In the genomic region with DNA sequence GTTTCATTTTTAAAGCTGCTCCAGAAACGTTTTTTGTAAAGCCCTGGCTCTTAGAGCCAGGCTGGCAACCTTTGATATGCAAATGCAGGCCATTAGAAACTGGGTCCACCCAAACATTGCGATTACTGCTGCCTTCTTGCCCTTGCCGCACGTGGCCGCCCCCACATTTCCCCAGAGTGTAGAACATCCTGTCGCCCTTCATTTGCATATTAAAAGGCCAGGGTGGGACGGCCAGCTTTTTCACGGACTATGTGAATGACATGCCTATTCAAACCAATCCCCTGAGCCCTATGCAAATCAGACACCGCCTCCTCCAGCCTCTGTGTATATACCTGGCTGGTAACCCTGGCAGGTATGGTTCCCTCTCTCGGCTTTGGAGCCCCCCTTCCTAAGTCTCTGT, we compare ENCODE assay signal across 12 cellular contexts.
DNase-seq lines count a peak whose midpoint lies in the region; ATAC-seq and TF ChIP-seq lines count a peak whose summit lies in the region.
"Had no signal": no experiment of that assay in that cellular context is flagged by ENCODE, and none has a peak within 500 bp of the region (broad histone marks: within the 10 kb centered on the region; RNA-seq: fewer than 3 reads in every experiment).

No MANE protein-coding gene starts in this region.

- BruUV-seq in OCI-LY7 (replicated peaks; lab: Mats Ljungman, UMichigan): no TSS peak

- H3K27ac Mint-ChIP-seq in activated CD8-positive, alpha-beta T cell treated with anti-CD3 and anti-CD28 coated beads for 36 hours: no peak overlapping the region
- no peak overlapping the region for H3K27ac Mint-ChIP-seq in activated CD8-positive, alpha-beta T cell treated with anti-CD3 and anti-CD28 coated beads, Interleukin-2, amount 10 ng/mL, durations not matched to agents 7 days and 5 days
- H3K27ac Mint-ChIP-seq in immature natural killer cell: no peak overlapping the region

- no peaks in the 10 kb centered on the region for H3K4me1 ChIP-seq in OCI-LY7 (ENCODE audit: insufficient read depth, low read length, poor library complexity, severe bottlenecking)
- H3K4me1 ChIP-seq: tibial nerve had no signal

- no peak for ATAC-seq in activated CD8-positive, alpha-beta T cell treated with anti-CD3 and anti-CD28 coated beads for 36 hours
- ATAC-seq in activated CD8-positive, alpha-beta T cell treated with anti-CD3 and anti-CD28 coated beads, Interleukin-2, amount 10 ng/mL, durations not matched to agents 7 days and 5 days: no peak
- no peak for ATAC-seq in GM21515 (IDR thresholded peaks at IDR 0.05; ENCODE audit: unreplicated experiment)

- H2AFZ ChIP-seq in OCI-LY7 (ENCODE audit: low read length): no peak overlapping the region

- H3K4me2 ChIP-seq in OCI-LY7 (ENCODE audit: low read length): no peak overlapping the region

- no peaks in the 10 kb centered on the region for H3K9me3 ChIP-seq in OCI-LY7 (ENCODE audit: low read length)
- H3K9me3 ChIP-seq: tibial nerve had no signal

- H3K36me3 Mint-ChIP-seq in activated CD8-positive, alpha-beta T cell treated with anti-CD3 and anti-CD28 coated beads for 36 hours (ENCODE audit: low read depth): no peaks in the 10 kb centered on the region
- H3K36me3 Mint-ChIP-seq in activated CD8-positive, alpha-beta T cell treated with anti-CD3 and anti-CD28 coated beads, Interleukin-2, amount 10 ng/mL, durations not matched to agents 7 days and 5 days (ENCODE audit: low read depth): no peaks in the 10 kb centered on the region
- no peaks in the 10 kb centered on the region for H3K36me3 Mint-ChIP-seq in immature natural killer cell

- TF ChIP-seq CTCF in activated CD8-positive, alpha-beta T cell treated with anti-CD3 and anti-CD28 coated beads for 36 hours (IDR thresholded peaks at IDR 0.05): no peak
- no peak for TF ChIP-seq CTCF in OCI-LY7 (conservative IDR thresholded peaks at IDR 0.05; ENCODE audit: low read length)

- peaks cover 2% of the 10 kb centered on the region for H3K27me3 Mint-ChIP-seq in activated CD8-positive, alpha-beta T cell treated with anti-CD3 and anti-CD28 coated beads for 36 hours
- no peaks in the 10 kb centered on the region for H3K27me3 Mint-ChIP-seq in activated CD8-positive, alpha-beta T cell treated with anti-CD3 and anti-CD28 coated beads, Interleukin-2, amount 10 ng/mL, durations not matched to agents 7 days and 5 days (ENCODE audit: low read depth)
- peaks cover 0 to 3% (median 0%) of the 10 kb centered on the region in 3 donors for H3K27me3 Mint-ChIP-seq in immature natural killer cell (ENCODE audit: low read depth in 3 of 3)

- POLR2A ChIA-PET in activated CD8-positive, alpha-beta T cell treated with anti-CD3 and anti-CD28 coated beads for 36 hours (lab: Charles Lee): no interaction called here
- POLR2A ChIA-PET in activated CD8-positive, alpha-beta T cell treated with anti-CD3 and anti-CD28 coated beads, Interleukin-2, amount 10 ng/mL, durations not matched to agents 7 days and 5 days (lab: Charles Lee): no interaction called here
- POLR2A ChIA-PET in OCI-LY7 (lab: Charles Lee): interaction anchor here (0.6 kb wide), 1 partner anchor 629 kb away, joined by 6 read pairs; no protein-coding TSS in a partner anchor

- H3K79me2 ChIP-seq in OCI-LY7 (ENCODE audit: insufficient read depth, low read depth, low read length): no peaks in the 10 kb centered on the region

- no peaks in the 10 kb centered on the region for H3K36me3 ChIP-seq in OCI-LY7 (ENCODE audit: insufficient read depth, low read length)
- H3K36me3 ChIP-seq: tibial nerve had no signal

- H3K4me1 Mint-ChIP-seq in activated CD8-positive, alpha-beta T cell treated with anti-CD3 and anti-CD28 coated beads for 36 hours (ENCODE audit: low read depth): no peaks in the 10 kb centered on the region
- H3K4me1 Mint-ChIP-seq in activated CD8-positive, alpha-beta T cell treated with anti-CD3 and anti-CD28 coated beads, Interleukin-2, amount 10 ng/mL, durations not matched to agents 7 days and 5 days (ENCODE audit: low read depth): no peaks in the 10 kb centered on the region
- H3K4me1 Mint-ChIP-seq in immature natural killer cell: no peaks in the 10 kb centered on the region

- no peak overlapping the region for H3K4me3 Mint-ChIP-seq in activated CD8-positive, alpha-beta T cell treated with anti-CD3 and anti-CD28 coated beads for 36 hours
- H3K4me3 Mint-ChIP-seq in activated CD8-positive, alpha-beta T cell treated with anti-CD3 and anti-CD28 coated beads, Interleukin-2, amount 10 ng/mL, durations not matched to agents 7 days and 5 days: no peak overlapping the region
- no peak overlapping the region for H3K4me3 Mint-ChIP-seq in immature natural killer cell

- H3K9me2 ChIP-seq in OCI-LY7 (ENCODE audit: insufficient read depth, low read length): no peaks in the 10 kb centered on the region; the same call in 1 of the 2 replicates

- CTCF ChIA-PET in activated CD8-positive, alpha-beta T cell treated with anti-CD3 and anti-CD28 coated beads for 36 hours (lab: Charles Lee): no interaction called here
- CTCF ChIA-PET in activated CD8-positive, alpha-beta T cell treated with anti-CD3 and anti-CD28 coated beads, Interleukin-2, amount 10 ng/mL, durations not matched to agents 7 days and 5 days (lab: Charles Lee): no interaction called here
- CTCF ChIA-PET in OCI-LY7 (lab: Charles Lee; ENCODE audit: unreplicated experiment): no interaction called here

- intact Hi-C loops in activated CD8-positive, alpha-beta T cell treated with anti-CD3 and anti-CD28 coated beads for 36 hours (cut with micrococcal nuclease): no loop called here
- intact Hi-C loops in OCI-LY7 (cut with micrococcal nuclease; ENCODE audit: unreplicated experiment): no loop called here

- H3K4me3 ChIP-seq in OCI-LY7 (ENCODE audit: low read depth, low read length, poor library complexity, severe bottlenecking): no peak overlapping the region
- H3K4me3 ChIP-seq: tibial nerve had no signal

- no peaks in the 10 kb centered on the region for H3K9me3 Mint-ChIP-seq in activated CD8-positive, alpha-beta T cell treated with anti-CD3 and anti-CD28 coated beads for 36 hours
- no peaks in the 10 kb centered on the region for H3K9me3 Mint-ChIP-seq in activated CD8-positive, alpha-beta T cell treated with anti-CD3 and anti-CD28 coated beads, Interleukin-2, amount 10 ng/mL, durations not matched to agents 7 days and 5 days (ENCODE audit: insufficient read depth)
- peaks cover 0 to 2% (median 0%) of the 10 kb centered on the region in 6 donors for H3K9me3 Mint-ChIP-seq in immature natural killer cell

- peak; percentile 2 for DNase-seq in activated CD8-positive, alpha-beta T cell treated with anti-CD3 and anti-CD28 coated beads for 36 hours
- DNase-seq in activated CD8-positive, alpha-beta T cell treated with anti-CD3 and anti-CD28 coated beads, Interleukin-2, amount 10 ng/mL, durations not matched to agents 7 days and 5 days: no peak
- DNase-seq in OCI-LY7 (ENCODE audit: low spot score): peak; percentile 9
- DNase-seq in iPS-NIHi7 (ENCODE audit: extremely low spot score): peak; percentile 58
- DNase-seq in GF-D8 (lab: John Stamatoyannopoulos, UW): no peak
- no peak for DNase-seq in immature natural killer cell
- no peak for DNase-seq in activated CD4-positive, alpha-beta T cell treated with anti-CD3 and anti-CD28 coated beads for 48 hours
- DNase-seq: ACHN, activated gamma-delta T cell treated with Interleukin-2 at 50 U/mL for 16 hours, dorsolateral prefrontal cortex had no signal

- H4K20me1 ChIP-seq in OCI-LY7 (ENCODE audit: insufficient read depth, low read length): no peaks in the 10 kb centered on the region

- H3K27ac ChIP-seq in OCI-LY7 (ENCODE audit: low read depth, low read length, poor library complexity, severe bottlenecking): no peak overlapping the region
- H3K27ac ChIP-seq: dorsolateral prefrontal cortex, tibial nerve had no signal

Comparison
In these comparisons a context has a peak if more than half of its experiments do, and no peak if none do; other contexts are left out.
1. DNase-seq: peak in activated CD8-positive, alpha-beta T cell treated with anti-CD3 and anti-CD28 coated beads for 36 hours (single experiment), OCI-LY7 (single experiment) and iPS-NIHi7 (single experiment); none in activated CD8-positive, alpha-beta T cell treated with anti-CD3 and anti-CD28 coated beads, Interleukin-2, amount 10 ng/mL, durations not matched to agents 7 days and 5 days (single experiment), GF-D8 (single experiment), immature natural killer cell (0 of 3) and activated CD4-positive, alpha-beta T cell treated with anti-CD3 and anti-CD28 coated beads for 48 hours (single experiment).